8 cellular contexts compared by ENCODE assay signal in genomic region chr2:27409321-27410073, GRCh38. TPM values are rescaled to one million over a fixed set of nuclear protein-coding genes. Genes with fewer than 3 reads are reported as not detected.
A peak's percentile ranks its signal among the peaks of the same experiment; 100 is the strongest.
DNase-seq lines count a peak whose midpoint lies in the region; TF ChIP-seq lines count a peak whose summit lies in the region.

PPM1G (minus strand) TSS chr2:27409591; CDS start chr2:27409422, 169 bp downstream.

- no peak for TF ChIP-seq CTCF in GM20000 (IDR thresholded peaks at IDR 0.05; ENCODE audit: extremely low read depth, missing control alignments)

- DNase-seq in COLO668 (lab: John Stamatoyannopoulos, UW; ENCODE audit: unreplicated experiment) (peak; percentile 98), GM20000 (ENCODE audit: low spot score) (peak; percentile 98), HT-29 (ENCODE audit: low spot score) (peak; percentile 97), lung microvascular endothelial cell (ENCODE audit: low read depth in 2 of 2) (peak; percentile 95 to 96)
- peak; percentile 89 for DNase-seq in NK-92 treated with Interleukin-12 subunit alpha and Interleukin-12 subunit beta, amount 100 ng/mL, for 24 hours (lab: John Stamatoyannopoulos, UW)
- peak; percentile 99 for DNase-seq in activated CD8-positive, alpha-beta memory T cell treated with anti-CD3 and anti-CD28 coated beads for 24 hours
- DNase-seq in effector CD4-positive, alpha-beta T cell: peak; percentile 95
- DNase-seq in stimulated activated CD4-positive, alpha-beta T cell treated with anti-CD3 and anti-CD28 coated beads, TNF-alpha, amount 100 ng/mL, for 48 hours (ENCODE audit: low read depth in 3 of 3): peak; percentile 94 to 98 (median 95)

RNA-seq across cellular contexts. Expression of gene PPM1G, which starts in this region (rescaled TPM):
- total RNA-seq in HT-29 (2014; rRNA removed; shearing (Covaris generic)): 141 and 148 TPM in 2 replicates
- total RNA-seq in lung microvascular endothelial cell: 74.8 and 78.8 TPM in 2 replicates

Comparison
In these comparisons a context has a peak if more than half of its experiments do, and no peak if none do; other contexts are left out.
1. Peak in every context shown above with its lines: DNase-seq.